In genomic region chr16:85567101-85567866, GRCh38 we compare ENCODE assay signal across 1 cellular context.
TF ChIP-seq lines count a peak whose summit lies in the region.

No MANE protein-coding gene starts in this region.

TF ChIP-seq in K562, 482 proteins besides CTCF, POLR2A, EP300 and RAD21 (continued from another document and continues in another):
- TF ChIP-seq ZBTB40 (IDR thresholded peaks at IDR 0.05) (0 out of 2 replicates have a peak, but pooled peaks have one; percentile 25), ZBTB40 (CRISPR knock-in tag; IDR thresholded peaks at IDR 0.05) (no peak), ZNF134 (CRISPR knock-in tag; conservative IDR thresholded peaks at IDR 0.05) (no peak; the same call in 1 of the 2 replicates), PURB (CRISPR knock-in tag; IDR thresholded peaks at IDR 0.05; ENCODE audit: low read depth) (no peak), ESRRB (CRISPR knock-in tag; IDR thresholded peaks at IDR 0.05; ENCODE audit: borderline replicate concordance) (no peak), ARID1B (IDR thresholded peaks at IDR 0.05) (no peak), TRIM24 (IDR thresholded peaks at IDR 0.05) (peak; percentile 27 to 53; a peak in 2 of 4 replicates), ZFP1 (CRISPR knock-in tag; IDR thresholded peaks at IDR 0.05) (no peak), ID3 (CRISPR knock-in tag; IDR thresholded peaks at IDR 0.05) (no peak), ID3 (tag; IDR thresholded peaks at IDR 0.05) (peak; percentile 94), PCBP2 (IDR thresholded peaks at IDR 0.05; ENCODE audit: low read depth, low read length, poor library complexity, severe bottlenecking) (no peak), HMBOX1 (IDR thresholded peaks at IDR 0.05) (no peak), TBP (optimal IDR thresholded peaks at IDR 0.05; ENCODE audit: low read depth, low read length) (peak; percentile 4), FOXK1 (CRISPR knock-in tag; IDR thresholded peaks at IDR 0.05; ENCODE audit: borderline replicate concordance) (no peak), SNRNP70 (optimal IDR thresholded peaks at IDR 0.05; ENCODE audit: low read depth, low read length) (no peak), XRCC4 (IDR thresholded peaks at IDR 0.05; ENCODE audit: extremely low read depth, insufficient read depth, insufficient read length) (no peak), POLR2AphosphoS5 (IDR thresholded peaks at IDR 0.05; ENCODE audit: control insufficient read depth, insufficient read depth, low read depth, low read length) (peak; percentile 86), RBFOX2 (IDR thresholded peaks at IDR 0.05; ENCODE audit: low read depth, low read length) (peak; percentile 84), ELF4 (CRISPR knock-in tag; IDR thresholded peaks at IDR 0.05) (no peak), NR3C1 (CRISPR knock-in tag; IDR thresholded peaks at IDR 0.05) (no peak), TEAD4 (IDR thresholded peaks at IDR 0.05; ENCODE audit: low read length) (peak; percentile 58), TEAD4 (CRISPR knock-in tag; IDR thresholded peaks at IDR 0.05; ENCODE audit: borderline replicate concordance) (no peak), SMAD1 (IDR thresholded peaks at IDR 0.05; ENCODE audit: low read depth, low read length, partially characterized antibody) (peak; percentile 85), PRMT5 (CRISPR knock-in tag; IDR thresholded peaks at IDR 0.05) (no peak), SRF (CRISPR knock-in tag; IDR thresholded peaks at IDR 0.05) (no peak; a peak in 1 of 4 replicates), NRF1 (conservative IDR thresholded peaks at IDR 0.05 in 1 of 2, IDR thresholded peaks at IDR 0.05 in 1 of 2) (no peak; a peak in 1 of 4 replicates), CEBPB (tag; IDR thresholded peaks at IDR 0.05) (no peak), TCF3 (CRISPR knock-in tag; IDR thresholded peaks at IDR 0.05) (peak; percentile 41; the same call in 1 of the 2 replicates), NFATC3 (IDR thresholded peaks at IDR 0.05) (0 out of 2 replicates have a peak, but pooled peaks have one; percentile 69), ZNF589 (CRISPR knock-in tag; IDR thresholded peaks at IDR 0.05; ENCODE audit: low read depth) (no peak), NR1H2 (CRISPR knock-in tag; IDR thresholded peaks at IDR 0.05) (no peak), TAF1 (IDR thresholded peaks at IDR 0.05; ENCODE audit: control insufficient read depth, extremely low read depth, insufficient read depth, low read length, severe bottlenecking) (peak; percentile 13), TFAM (CRISPR knock-in tag; conservative IDR thresholded peaks at IDR 0.05) (no peak)
- TF ChIP-seq, protein P1, sequence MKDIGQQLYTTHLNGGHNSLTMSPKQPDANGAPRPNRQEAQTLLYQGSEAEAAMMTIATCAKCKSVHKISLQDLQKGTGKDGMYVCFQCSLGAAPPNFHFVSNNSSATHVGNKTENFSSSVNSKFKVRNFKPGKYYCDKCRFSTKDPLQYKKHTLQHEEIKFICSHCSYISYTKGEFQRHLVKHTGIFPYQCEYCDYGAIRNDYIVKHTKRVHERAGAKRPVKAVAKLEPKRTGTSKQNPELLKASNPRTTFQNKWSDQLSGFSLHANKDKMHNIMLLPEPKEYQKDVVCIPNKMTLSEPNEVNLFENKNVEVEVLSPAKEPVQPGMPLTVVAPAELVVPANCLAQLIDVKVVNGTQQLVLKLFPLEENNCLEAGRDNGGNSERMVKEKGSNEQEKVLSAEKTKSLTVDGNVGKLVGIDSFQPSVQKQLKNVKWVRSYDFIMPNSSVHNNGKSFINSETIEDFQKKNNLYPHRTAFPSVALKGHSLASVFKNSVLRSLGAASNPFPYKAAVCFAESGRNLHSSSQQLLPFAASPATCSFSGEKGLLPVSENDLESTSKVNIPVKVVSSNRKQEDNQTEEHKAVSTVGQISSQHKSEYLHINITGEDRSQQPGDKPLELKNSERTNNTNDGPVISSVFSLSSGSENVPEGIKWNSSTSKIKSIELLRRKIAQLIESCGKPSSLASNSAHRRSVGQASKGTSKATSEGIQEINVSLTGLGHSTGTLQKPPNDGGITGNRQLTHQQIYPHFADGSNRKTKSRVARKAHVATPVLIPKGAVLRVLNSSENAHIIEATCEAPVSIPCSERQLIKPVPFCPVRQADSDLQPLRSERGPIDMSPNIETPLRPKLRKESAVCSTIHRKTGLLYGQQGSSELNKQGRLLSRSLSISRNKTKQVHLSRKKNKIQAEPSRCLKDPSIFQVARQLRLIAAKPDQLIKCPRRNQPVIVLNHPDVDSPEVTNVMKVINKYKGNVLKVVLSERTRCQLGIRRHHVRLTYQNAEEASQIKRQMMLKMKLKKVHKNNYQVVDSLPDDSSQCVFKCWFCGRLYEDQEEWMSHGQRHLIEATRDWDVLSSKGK (CRISPR knock-in tag; IDR thresholded peaks at IDR 0.05), result no peak
- TF ChIP-seq, protein P2, sequence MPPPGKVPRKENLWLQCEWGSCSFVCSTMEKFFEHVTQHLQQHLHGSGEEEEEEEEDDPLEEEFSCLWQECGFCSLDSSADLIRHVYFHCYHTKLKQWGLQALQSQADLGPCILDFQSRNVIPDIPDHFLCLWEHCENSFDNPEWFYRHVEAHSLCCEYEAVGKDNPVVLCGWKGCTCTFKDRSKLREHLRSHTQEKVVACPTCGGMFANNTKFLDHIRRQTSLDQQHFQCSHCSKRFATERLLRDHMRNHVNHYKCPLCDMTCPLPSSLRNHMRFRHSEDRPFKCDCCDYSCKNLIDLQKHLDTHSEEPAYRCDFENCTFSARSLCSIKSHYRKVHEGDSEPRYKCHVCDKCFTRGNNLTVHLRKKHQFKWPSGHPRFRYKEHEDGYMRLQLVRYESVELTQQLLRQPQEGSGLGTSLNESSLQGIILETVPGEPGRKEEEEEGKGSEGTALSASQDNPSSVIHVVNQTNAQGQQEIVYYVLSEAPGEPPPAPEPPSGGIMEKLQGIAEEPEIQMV (tag; conservative IDR thresholded peaks at IDR 0.05; ENCODE audit: low read depth), result no peak
- TF ChIP-seq, protein P3, sequence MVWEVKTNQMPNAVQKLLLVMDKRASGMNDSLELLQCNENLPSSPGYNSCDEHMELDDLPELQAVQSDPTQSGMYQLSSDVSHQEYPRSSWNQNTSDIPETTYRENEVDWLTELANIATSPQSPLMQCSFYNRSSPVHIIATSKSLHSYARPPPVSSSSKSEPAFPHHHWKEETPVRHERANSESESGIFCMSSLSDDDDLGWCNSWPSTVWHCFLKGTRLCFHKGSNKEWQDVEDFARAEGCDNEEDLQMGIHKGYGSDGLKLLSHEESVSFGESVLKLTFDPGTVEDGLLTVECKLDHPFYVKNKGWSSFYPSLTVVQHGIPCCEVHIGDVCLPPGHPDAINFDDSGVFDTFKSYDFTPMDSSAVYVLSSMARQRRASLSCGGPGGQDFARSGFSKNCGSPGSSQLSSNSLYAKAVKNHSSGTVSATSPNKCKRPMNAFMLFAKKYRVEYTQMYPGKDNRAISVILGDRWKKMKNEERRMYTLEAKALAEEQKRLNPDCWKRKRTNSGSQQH (CRISPR knock-in tag; IDR thresholded peaks at IDR 0.05), result no peak
- TF ChIP-seq, protein P4, sequence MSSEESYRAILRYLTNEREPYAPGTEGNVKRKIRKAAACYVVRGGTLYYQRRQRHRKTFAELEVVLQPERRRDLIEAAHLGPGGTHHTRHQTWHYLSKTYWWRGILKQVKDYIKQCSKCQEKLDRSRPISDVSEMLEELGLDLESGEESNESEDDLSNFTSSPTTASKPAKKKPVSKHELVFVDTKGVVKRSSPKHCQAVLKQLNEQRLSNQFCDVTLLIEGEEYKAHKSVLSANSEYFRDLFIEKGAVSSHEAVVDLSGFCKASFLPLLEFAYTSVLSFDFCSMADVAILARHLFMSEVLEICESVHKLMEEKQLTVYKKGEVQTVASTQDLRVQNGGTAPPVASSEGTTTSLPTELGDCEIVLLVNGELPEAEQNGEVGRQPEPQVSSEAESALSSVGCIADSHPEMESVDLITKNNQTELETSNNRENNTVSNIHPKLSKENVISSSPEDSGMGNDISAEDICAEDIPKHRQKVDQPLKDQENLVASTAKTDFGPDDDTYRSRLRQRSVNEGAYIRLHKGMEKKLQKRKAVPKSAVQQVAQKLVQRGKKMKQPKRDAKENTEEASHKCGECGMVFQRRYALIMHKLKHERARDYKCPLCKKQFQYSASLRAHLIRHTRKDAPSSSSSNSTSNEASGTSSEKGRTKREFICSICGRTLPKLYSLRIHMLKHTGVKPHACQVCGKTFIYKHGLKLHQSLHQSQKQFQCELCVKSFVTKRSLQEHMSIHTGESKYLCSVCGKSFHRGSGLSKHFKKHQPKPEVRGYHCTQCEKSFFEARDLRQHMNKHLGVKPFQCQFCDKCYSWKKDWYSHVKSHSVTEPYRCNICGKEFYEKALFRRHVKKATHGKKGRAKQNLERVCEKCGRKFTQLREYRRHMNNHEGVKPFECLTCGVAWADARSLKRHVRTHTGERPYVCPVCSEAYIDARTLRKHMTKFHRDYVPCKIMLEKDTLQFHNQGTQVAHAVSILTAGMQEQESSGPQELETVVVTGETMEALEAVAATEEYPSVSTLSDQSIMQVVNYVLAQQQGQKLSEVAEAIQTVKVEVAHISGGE (CRISPR knock-in tag; IDR thresholded peaks at IDR 0.05), result peak in 1 of 3 experiments; percentile 67; a peak in 1 of 6 replicates
- TF ChIP-seq, protein P5, sequence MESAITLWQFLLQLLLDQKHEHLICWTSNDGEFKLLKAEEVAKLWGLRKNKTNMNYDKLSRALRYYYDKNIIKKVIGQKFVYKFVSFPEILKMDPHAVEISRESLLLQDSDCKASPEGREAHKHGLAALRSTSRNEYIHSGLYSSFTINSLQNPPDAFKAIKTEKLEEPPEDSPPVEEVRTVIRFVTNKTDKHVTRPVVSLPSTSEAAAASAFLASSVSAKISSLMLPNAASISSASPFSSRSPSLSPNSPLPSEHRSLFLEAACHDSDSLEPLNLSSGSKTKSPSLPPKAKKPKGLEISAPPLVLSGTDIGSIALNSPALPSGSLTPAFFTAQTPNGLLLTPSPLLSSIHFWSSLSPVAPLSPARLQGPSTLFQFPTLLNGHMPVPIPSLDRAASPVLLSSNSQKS (CRISPR knock-in tag; IDR thresholded peaks at IDR 0.05), result no peak
- TF ChIP-seq, protein P6, sequence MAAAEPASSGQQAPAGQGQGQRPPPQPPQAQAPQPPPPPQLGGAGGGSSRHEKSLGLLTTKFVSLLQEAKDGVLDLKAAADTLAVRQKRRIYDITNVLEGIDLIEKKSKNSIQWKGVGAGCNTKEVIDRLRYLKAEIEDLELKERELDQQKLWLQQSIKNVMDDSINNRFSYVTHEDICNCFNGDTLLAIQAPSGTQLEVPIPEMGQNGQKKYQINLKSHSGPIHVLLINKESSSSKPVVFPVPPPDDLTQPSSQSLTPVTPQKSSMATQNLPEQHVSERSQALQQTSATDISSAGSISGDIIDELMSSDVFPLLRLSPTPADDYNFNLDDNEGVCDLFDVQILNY (CRISPR knock-in tag; IDR thresholded peaks at IDR 0.05), result no peak
